In the genomic region with DNA sequence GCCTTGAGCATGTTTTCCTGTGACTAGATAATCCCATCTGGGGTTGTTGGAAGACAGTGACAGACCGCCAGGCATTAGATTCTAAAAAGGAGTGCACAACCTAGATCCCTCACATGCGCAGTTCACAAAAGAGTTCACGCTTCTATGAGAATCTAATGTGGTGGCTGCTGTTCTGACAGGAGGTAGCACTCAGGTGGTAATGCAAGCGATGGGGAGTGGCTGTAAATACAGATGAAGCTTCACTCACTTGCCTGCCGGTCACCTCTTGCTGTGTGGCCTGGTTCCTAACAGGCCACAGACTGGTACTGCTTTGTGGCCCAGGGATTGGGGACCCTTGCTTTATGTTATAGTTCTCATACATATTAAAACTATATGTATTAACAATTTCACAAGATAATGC, we compare ENCODE assay signal across 9 cellular contexts.
"Had no signal": no experiment of that assay in that cellular context is flagged by ENCODE, and none has a peak within 500 bp of the region (broad histone marks: within the 10 kb centered on the region; RNA-seq: fewer than 3 reads in every experiment).

No MANE protein-coding gene starts in this region.

- DNase-seq: IMR-90, KBM-7, KG1 had no signal

- H3K27ac Mint-ChIP-seq: IgD-negative memory B cell had no signal

- H3K4me3 Mint-ChIP-seq: IgD-negative memory B cell had no signal

- H3K4me1 Mint-ChIP-seq: IgD-negative memory B cell had no signal

- H3K4me3 ChIP-seq: K562 had no signal

- H3K9ac ChIP-seq: KMS-11 had no signal

- ATAC-seq: HepG2, K562 had no signal

- H3K36me3 Mint-ChIP-seq: IgD-negative memory B cell had no signal

- H3K27ac ChIP-seq: HL-60, KMS-11 had no signal

- H3K4me2 ChIP-seq: KMS-11 had no signal

- H3K27me3 Mint-ChIP-seq: IgD-negative memory B cell had no signal

- FAIRE-seq: HepG2, HTR-8/SVneo, K562 had no signal
